In genomic region chr18:57409650-57410049, GRCh38 we compare ENCODE assay signal across 36 cellular contexts. TPM values are rescaled to one million over a fixed set of nuclear protein-coding genes. Genes with fewer than 3 reads are reported as not detected.
"Had no signal": no experiment of that assay in that cellular context is flagged by ENCODE, and none has a peak within 500 bp of the region (broad histone marks: within the 10 kb centered on the region; RNA-seq: fewer than 3 reads in every experiment).

No MANE protein-coding gene starts in this region.

- FAIRE-seq: astrocyte, bronchial epithelial cell had no signal

- DNase-seq: activated effector memory CD4-positive, alpha-beta T cell treated with anti-CD3 and anti-CD28 coated beads, Interleukin-2, amount 50 U/mL, for 16 hours; activated effector memory CD4-positive, alpha-beta T cell treated with Interleukin-2 at 50 U/mL for 16 hours; activated gamma-delta T cell; activated gamma-delta T cell treated with Interleukin-2 at 50 U/mL for 16 hours; activated naive CD4-positive, alpha-beta T cell; activated naive CD4-positive, alpha-beta T cell treated with anti-CD3 and anti-CD28 coated beads for 36 hours; activated naive CD4-positive, alpha-beta T cell treated with anti-CD3 and anti-CD28 coated beads, Interleukin-2, amount 10 ng/mL, durations not matched to agents 7 days and 5 days; activated naive CD4-positive, alpha-beta T cell treated with anti-CD3 and anti-CD28 coated beads, Interleukin-2, amount 50 U/mL, for 16 hours; activated naive CD4-positive, alpha-beta T cell treated with Interleukin-2 at 50 U/mL for 16 hours; activated naive CD8-positive, alpha-beta T cell treated with anti-CD3 and anti-CD28 coated beads for 36 hours; activated naive CD8-positive, alpha-beta T cell treated with anti-CD3 and anti-CD28 coated beads, Interleukin-2, amount 10 ng/mL, durations not matched to agents 7 days and 5 days; activated naive CD8-positive, alpha-beta T cell treated with anti-CD3 and anti-CD28 coated beads, Interleukin-2, amount 50 U/mL, for 24 hours; activated T-cell treated with anti-CD3 and anti-CD28 coated beads, Interleukin-2, amount 50 U/mL, for 24 hours; activated T-cell treated with anti-CD3 and anti-CD28 coated beads, Interleukin-2, amount 50 U/mL, for 4 hours; activated T-cell treated with anti-CD3 and anti-CD28 coated beads, Interleukin-2, amount 50 U/mL, for 48 hours; activated T-cell treated with anti-CD3 and anti-CD28 coated beads, Interleukin-2, amount 50 U/mL, for 72 hours; adrenal gland; amniotic stem cell; amygdala; anterior cingulate cortex; aorta; body of pancreas; brain microvascular endothelial cell; caudate nucleus; central memory CD4-positive, alpha-beta T cell; cerebellar nuclear complex had no signal

- H3K27me3 ChIP-seq: adrenal gland, ascending aorta, body of pancreas, brain microvascular endothelial cell had no signal

- ATAC-seq: activated naive CD4-positive, alpha-beta T cell treated with anti-CD3 and anti-CD28 coated beads, Interleukin-2, amount 50 U/mL, for 72 hours; activated naive CD8-positive, alpha-beta T cell treated with anti-CD3 and anti-CD28 coated beads, Interleukin-2, amount 50 U/mL, for 24 hours; activated T-cell treated with anti-CD3 and anti-CD28 coated beads, Interleukin-2, amount 50 U/mL, for 4 hours; activated T-cell treated with anti-CD3 and anti-CD28 coated beads, Interleukin-2, amount 50 U/mL, for 72 hours; activated T-helper 17 cell treated with anti-CD3 and anti-CD28 coated beads, Interleukin-2, amount 50 U/mL, for 72 hours; body of pancreas had no signal

- H3K36me3 ChIP-seq: adrenal gland, ascending aorta, brain microvascular endothelial cell, breast epithelium, cardiac muscle cell had no signal

- H3K4me1 ChIP-seq: adrenal gland, ascending aorta, body of pancreas, breast epithelium had no signal

- H3K4me3 ChIP-seq: adrenal gland, ascending aorta, body of pancreas, breast epithelium, cardiac muscle cell had no signal

- H3K27ac ChIP-seq: adrenal gland, ascending aorta, body of pancreas, brain microvascular endothelial cell, breast epithelium, cardiac muscle cell had no signal

- H3K9me3 ChIP-seq: adrenal gland, body of pancreas had no signal

RNA-seq across cellular contexts. Expression of gene ONECUT2, which starts 25.5 kb away (rescaled TPM):
- total RNA-seq: activated naive CD4-positive, alpha-beta T cell treated with anti-CD3 and anti-CD28 coated beads for 36 hours; activated naive CD8-positive, alpha-beta T cell treated with anti-CD3 and anti-CD28 coated beads for 36 hours; activated naive CD8-positive, alpha-beta T cell treated with anti-CD3 and anti-CD28 coated beads, Interleukin-2, amount 10 ng/mL, durations not matched to agents 7 days and 5 days; activated T-helper 2 cell treated with anti-CD3 and anti-CD28 coated beads, Interferon-gamma antibody, Interleukin-2, Interleukin-4, amounts not matched to agents 10 μg/mL and 5 μg/mL and 100 μg/mL, durations not matched to agents 14 hours and 24 hours and 36 hours had no signal
- polyA plus RNA-seq: cardiac muscle cell had no signal

RNA-seq across cellular contexts. Expression of gene ST8SIA3, which starts 57.3 kb away (rescaled TPM):
- total RNA-seq: activated naive CD4-positive, alpha-beta T cell treated with anti-CD3 and anti-CD28 coated beads for 36 hours; activated naive CD4-positive, alpha-beta T cell treated with anti-CD3 and anti-CD28 coated beads, Interleukin-2, amount 50 U/mL, for 72 hours; activated naive CD8-positive, alpha-beta T cell treated with anti-CD3 and anti-CD28 coated beads for 36 hours; activated naive CD8-positive, alpha-beta T cell treated with anti-CD3 and anti-CD28 coated beads, Interleukin-2, amount 10 ng/mL, durations not matched to agents 7 days and 5 days; activated T-cell treated with anti-CD3 and anti-CD28 coated beads, Interleukin-2, amount 50 U/mL, for 4 hours; activated T-cell treated with anti-CD3 and anti-CD28 coated beads, Interleukin-2, amount 50 U/mL, for 72 hours; activated T-helper 1 cell treated with anti-CD3 and anti-CD28 coated beads, Interleukin-12 subunit alpha, Interleukin-12 subunit beta, Interleukin-2, Interleukin-4 antibody, amounts not matched to agents 30 ng/mL and 10 ng/mL and 1 ng/mL, durations not matched to agents 14 hours and 24 hours and 36 hours; activated T-helper 17 cell treated with anti-CD3 and anti-CD28 coated beads, Interleukin-2, amount 50 U/mL, for 72 hours; activated T-helper 2 cell treated with anti-CD3 and anti-CD28 coated beads, Interferon-gamma antibody, Interleukin-2, Interleukin-4, amounts not matched to agents 10 μg/mL and 5 μg/mL and 100 μg/mL, durations not matched to agents 14 hours and 24 hours and 36 hours; aorta; ascending aorta; breast epithelium; bronchial epithelial cell; cardiac muscle cell; chondrocyte had no signal
- polyA plus RNA-seq: cardiac muscle cell had no signal
